In the genomic region with DNA sequence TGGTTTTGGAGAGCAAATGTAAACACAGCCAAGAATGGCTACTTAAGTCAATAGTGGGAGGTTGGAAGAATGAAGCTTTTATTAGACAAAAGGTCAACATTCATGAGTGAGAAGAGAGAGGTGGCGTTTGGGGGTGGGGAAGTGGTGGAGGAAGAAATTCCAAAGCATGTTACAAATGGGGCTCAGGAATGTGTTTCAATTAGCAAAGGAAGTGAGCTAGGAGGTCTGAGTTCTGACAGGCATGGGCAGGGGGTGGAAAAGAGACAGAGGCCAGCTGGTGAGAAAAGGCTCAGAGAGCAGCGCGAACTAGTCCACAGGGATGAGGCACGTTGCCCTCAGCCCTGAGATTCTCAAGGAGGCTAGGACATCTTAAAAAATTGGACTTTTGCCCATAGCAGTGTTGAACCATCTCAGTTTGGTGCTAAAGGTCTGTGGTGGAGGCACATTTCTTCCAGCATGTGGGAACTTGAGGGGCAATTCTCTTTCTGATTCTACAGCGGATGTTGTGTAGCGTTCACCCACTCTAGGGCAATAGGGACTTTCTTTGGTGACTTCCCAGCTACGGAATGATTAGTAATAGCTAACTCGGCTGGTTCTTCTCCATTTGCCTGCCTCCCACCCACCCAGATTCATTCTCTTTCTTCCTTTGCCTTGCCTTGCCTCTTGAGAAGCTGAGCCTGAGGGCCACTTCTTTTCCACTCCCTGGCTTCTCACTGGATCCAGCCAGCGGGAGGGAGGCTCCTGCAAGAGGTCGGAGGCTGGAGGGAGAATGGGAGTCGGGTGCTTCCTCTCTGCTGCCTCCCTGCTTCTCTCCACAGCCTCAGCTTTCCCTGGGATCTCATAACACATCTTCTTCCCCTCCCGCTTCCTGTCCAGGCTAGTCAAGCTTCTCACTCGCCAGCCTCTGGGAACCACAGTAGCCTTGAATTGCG, we compare ENCODE assay signal across 1 cellular context.
A peak's percentile ranks its signal among the peaks of the same experiment; 100 is the strongest.
TF ChIP-seq lines count a peak whose summit lies in the region.

No MANE protein-coding gene starts in this region.

TF ChIP-seq in HepG2, 621 proteins besides CTCF, POLR2A, EP300 and RAD21 (continued from another document and continues in another):
- TF ChIP-seq, protein P1, sequence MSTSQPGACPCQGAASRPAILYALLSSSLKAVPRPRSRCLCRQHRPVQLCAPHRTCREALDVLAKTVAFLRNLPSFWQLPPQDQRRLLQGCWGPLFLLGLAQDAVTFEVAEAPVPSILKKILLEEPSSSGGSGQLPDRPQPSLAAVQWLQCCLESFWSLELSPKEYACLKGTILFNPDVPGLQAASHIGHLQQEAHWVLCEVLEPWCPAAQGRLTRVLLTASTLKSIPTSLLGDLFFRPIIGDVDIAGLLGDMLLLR (CRISPR knock-in tag; IDR thresholded peaks at IDR 0.05): 0 out of 2 replicates have a peak, but pooled peaks have one; percentile 54
- TF ChIP-seq ZNF30 (CRISPR knock-in tag; IDR thresholded peaks at IDR 0.05): no peak
- TF ChIP-seq, protein P2, sequence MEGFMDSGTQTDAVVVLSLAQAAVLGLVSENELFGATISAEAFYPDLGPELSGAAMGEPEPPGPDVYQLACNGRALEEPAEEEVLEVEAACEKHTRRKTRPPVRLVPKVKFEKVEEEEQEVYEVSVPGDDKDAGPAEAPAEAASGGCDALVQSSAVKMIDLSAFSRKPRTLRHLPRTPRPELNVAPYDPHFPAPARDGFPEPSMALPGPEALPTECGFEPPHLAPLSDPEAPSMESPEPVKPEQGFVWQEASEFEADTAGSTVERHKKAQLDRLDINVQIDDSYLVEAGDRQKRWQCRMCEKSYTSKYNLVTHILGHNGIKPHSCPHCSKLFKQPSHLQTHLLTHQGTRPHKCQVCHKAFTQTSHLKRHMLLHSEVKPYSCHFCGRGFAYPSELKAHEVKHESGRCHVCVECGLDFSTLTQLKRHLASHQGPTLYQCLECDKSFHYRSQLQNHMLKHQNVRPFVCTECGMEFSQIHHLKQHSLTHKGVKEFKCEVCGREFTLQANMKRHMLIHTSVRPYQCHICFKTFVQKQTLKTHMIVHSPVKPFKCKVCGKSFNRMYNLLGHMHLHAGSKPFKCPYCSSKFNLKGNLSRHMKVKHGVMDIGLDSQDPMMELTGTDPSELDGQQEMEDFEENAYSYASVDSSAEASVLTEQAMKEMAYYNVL (CRISPR knock-in tag; IDR thresholded peaks at IDR 0.05; ENCODE audit: borderline replicate concordance): no peak
- no peak for TF ChIP-seq ZNF550 (CRISPR knock-in tag; IDR thresholded peaks at IDR 0.05; ENCODE audit: borderline replicate concordance)
- peak; percentile 26 for TF ChIP-seq SALL1 (CRISPR knock-in tag; IDR thresholded peaks at IDR 0.05)
- TF ChIP-seq ZFP36L2 (CRISPR knock-in tag; IDR thresholded peaks at IDR 0.05): no peak
- TF ChIP-seq FLYWCH1 (CRISPR knock-in tag; IDR thresholded peaks at IDR 0.05): no peak
- peak; percentile 55 for TF ChIP-seq ERF (CRISPR knock-in tag; IDR thresholded peaks at IDR 0.05)
- no peak for TF ChIP-seq ATF1 (CRISPR knock-in tag; IDR thresholded peaks at IDR 0.05)
- TF ChIP-seq ZNF839 (CRISPR knock-in tag; IDR thresholded peaks at IDR 0.05; ENCODE audit: borderline replicate concordance): no peak
- no peak for TF ChIP-seq ZNF337 (CRISPR knock-in tag; IDR thresholded peaks at IDR 0.05; ENCODE audit: borderline replicate concordance, low read depth)
- TF ChIP-seq, protein P3, sequence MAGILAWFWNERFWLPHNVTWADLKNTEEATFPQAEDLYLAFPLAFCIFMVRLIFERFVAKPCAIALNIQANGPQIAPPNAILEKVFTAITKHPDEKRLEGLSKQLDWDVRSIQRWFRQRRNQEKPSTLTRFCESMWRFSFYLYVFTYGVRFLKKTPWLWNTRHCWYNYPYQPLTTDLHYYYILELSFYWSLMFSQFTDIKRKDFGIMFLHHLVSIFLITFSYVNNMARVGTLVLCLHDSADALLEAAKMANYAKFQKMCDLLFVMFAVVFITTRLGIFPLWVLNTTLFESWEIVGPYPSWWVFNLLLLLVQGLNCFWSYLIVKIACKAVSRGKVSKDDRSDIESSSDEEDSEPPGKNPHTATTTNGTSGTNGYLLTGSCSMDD (CRISPR knock-in tag; IDR thresholded peaks at IDR 0.05): no peak
- TF ChIP-seq, protein P4, sequence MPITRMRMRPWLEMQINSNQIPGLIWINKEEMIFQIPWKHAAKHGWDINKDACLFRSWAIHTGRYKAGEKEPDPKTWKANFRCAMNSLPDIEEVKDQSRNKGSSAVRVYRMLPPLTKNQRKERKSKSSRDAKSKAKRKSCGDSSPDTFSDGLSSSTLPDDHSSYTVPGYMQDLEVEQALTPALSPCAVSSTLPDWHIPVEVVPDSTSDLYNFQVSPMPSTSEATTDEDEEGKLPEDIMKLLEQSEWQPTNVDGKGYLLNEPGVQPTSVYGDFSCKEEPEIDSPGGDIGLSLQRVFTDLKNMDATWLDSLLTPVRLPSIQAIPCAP (CRISPR knock-in tag; IDR thresholded peaks at IDR 0.05; ENCODE audit: low read depth): no peak
- TF ChIP-seq, protein P5, sequence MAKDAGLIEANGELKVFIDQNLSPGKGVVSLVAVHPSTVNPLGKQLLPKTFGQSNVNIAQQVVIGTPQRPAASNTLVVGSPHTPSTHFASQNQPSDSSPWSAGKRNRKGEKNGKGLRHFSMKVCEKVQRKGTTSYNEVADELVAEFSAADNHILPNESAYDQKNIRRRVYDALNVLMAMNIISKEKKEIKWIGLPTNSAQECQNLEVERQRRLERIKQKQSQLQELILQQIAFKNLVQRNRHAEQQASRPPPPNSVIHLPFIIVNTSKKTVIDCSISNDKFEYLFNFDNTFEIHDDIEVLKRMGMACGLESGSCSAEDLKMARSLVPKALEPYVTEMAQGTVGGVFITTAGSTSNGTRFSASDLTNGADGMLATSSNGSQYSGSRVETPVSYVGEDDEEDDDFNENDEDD (CRISPR knock-in tag; IDR thresholded peaks at IDR 0.05; ENCODE audit: borderline replicate concordance): no peak
- no peak for TF ChIP-seq MIER3 (CRISPR knock-in tag; IDR thresholded peaks at IDR 0.05; ENCODE audit: borderline replicate concordance)
- TF ChIP-seq ZNF331 (CRISPR knock-in tag; IDR thresholded peaks at IDR 0.05): peak; percentile 65; the same call in 1 of the 2 replicates
- TF ChIP-seq TOE1 (CRISPR knock-in tag; IDR thresholded peaks at IDR 0.05): no peak
- TF ChIP-seq, protein P6, sequence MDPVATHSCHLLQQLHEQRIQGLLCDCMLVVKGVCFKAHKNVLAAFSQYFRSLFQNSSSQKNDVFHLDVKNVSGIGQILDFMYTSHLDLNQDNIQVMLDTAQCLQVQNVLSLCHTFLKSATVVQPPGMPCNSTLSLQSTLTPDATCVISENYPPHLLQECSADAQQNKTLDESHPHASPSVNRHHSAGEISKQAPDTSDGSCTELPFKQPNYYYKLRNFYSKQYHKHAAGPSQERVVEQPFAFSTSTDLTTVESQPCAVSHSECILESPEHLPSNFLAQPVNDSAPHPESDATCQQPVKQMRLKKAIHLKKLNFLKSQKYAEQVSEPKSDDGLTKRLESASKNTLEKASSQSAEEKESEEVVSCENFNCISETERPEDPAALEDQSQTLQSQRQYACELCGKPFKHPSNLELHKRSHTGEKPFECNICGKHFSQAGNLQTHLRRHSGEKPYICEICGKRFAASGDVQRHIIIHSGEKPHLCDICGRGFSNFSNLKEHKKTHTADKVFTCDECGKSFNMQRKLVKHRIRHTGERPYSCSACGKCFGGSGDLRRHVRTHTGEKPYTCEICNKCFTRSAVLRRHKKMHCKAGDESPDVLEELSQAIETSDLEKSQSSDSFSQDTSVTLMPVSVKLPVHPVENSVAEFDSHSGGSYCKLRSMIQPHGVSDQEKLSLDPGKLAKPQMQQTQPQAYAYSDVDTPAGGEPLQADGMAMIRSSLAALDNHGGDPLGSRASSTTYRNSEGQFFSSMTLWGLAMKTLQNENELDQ (CRISPR knock-in tag; IDR thresholded peaks at IDR 0.05; ENCODE audit: borderline replicate concordance): no peak
- TF ChIP-seq, protein P7, sequence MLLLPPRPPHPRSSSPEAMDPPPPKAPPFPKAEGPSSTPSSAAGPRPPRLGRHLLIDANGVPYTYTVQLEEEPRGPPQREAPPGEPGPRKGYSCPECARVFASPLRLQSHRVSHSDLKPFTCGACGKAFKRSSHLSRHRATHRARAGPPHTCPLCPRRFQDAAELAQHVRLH (CRISPR knock-in tag; IDR thresholded peaks at IDR 0.05; ENCODE audit: borderline replicate concordance, low read depth): no peak
- no peak for TF ChIP-seq PHF5A (CRISPR knock-in tag; IDR thresholded peaks at IDR 0.05; ENCODE audit: low read depth, unreplicated experiment)
- peak; percentile 88 for TF ChIP-seq TEAD3 (CRISPR knock-in tag; optimal IDR thresholded peaks at IDR 0.05; ENCODE audit: borderline replicate concordance)
- no peak for TF ChIP-seq ZNF382 (CRISPR knock-in tag; IDR thresholded peaks at IDR 0.05; ENCODE audit: borderline replicate concordance)
- TF ChIP-seq NAIF1 (CRISPR knock-in tag; IDR thresholded peaks at IDR 0.05; ENCODE audit: borderline replicate concordance): no peak
- TF ChIP-seq, protein P8, sequence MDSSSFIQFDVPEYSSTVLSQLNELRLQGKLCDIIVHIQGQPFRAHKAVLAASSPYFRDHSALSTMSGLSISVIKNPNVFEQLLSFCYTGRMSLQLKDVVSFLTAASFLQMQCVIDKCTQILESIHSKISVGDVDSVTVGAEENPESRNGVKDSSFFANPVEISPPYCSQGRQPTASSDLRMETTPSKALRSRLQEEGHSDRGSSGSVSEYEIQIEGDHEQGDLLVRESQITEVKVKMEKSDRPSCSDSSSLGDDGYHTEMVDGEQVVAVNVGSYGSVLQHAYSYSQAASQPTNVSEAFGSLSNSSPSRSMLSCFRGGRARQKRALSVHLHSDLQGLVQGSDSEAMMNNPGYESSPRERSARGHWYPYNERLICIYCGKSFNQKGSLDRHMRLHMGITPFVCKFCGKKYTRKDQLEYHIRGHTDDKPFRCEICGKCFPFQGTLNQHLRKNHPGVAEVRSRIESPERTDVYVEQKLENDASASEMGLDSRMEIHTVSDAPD (CRISPR knock-in tag; IDR thresholded peaks at IDR 0.05): peak; percentile 84
- no peak for TF ChIP-seq RFX1 (IDR thresholded peaks at IDR 0.05)
- TF ChIP-seq, protein P9, sequence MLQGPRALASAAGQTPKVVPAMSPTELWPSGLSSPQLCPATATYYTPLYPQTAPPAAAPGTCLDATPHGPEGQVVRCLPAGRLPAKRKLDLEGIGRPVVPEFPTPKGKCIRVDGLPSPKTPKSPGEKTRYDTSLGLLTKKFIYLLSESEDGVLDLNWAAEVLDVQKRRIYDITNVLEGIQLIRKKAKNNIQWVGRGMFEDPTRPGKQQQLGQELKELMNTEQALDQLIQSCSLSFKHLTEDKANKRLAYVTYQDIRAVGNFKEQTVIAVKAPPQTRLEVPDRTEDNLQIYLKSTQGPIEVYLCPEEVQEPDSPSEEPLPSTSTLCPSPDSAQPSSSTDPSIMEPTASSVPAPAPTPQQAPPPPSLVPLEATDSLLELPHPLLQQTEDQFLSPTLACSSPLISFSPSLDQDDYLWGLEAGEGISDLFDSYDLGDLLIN (CRISPR knock-in tag; IDR thresholded peaks at IDR 0.05; ENCODE audit: borderline replicate concordance): no peak
- no peak for TF ChIP-seq ZNF816 (CRISPR knock-in tag; IDR thresholded peaks at IDR 0.05; ENCODE audit: borderline replicate concordance)
- TF ChIP-seq ZNF20 (CRISPR knock-in tag; IDR thresholded peaks at IDR 0.05): no peak
- TF ChIP-seq ZBTB20 (CRISPR knock-in tag; IDR thresholded peaks at IDR 0.05; ENCODE audit: borderline replicate concordance, low read depth): no peak
- no peak for TF ChIP-seq ZBTB3 (CRISPR knock-in tag; IDR thresholded peaks at IDR 0.05; ENCODE audit: borderline replicate concordance, low read depth)
- TF ChIP-seq GTF2F1 (IDR thresholded peaks at IDR 0.05; ENCODE audit: low read length): no peak
- no peak; the same call in 1 of the 2 replicates for TF ChIP-seq TCF7 (IDR thresholded peaks at IDR 0.05; ENCODE audit: low read depth)
- TF ChIP-seq, protein P10, sequence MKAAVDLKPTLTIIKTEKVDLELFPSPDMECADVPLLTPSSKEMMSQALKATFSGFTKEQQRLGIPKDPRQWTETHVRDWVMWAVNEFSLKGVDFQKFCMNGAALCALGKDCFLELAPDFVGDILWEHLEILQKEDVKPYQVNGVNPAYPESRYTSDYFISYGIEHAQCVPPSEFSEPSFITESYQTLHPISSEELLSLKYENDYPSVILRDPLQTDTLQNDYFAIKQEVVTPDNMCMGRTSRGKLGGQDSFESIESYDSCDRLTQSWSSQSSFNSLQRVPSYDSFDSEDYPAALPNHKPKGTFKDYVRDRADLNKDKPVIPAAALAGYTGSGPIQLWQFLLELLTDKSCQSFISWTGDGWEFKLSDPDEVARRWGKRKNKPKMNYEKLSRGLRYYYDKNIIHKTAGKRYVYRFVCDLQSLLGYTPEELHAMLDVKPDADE (CRISPR knock-in tag; IDR thresholded peaks at IDR 0.05): no peak
- TF ChIP-seq JARID2 (CRISPR knock-in tag; IDR thresholded peaks at IDR 0.05; ENCODE audit: insufficient replicate concordance): no peak
- TF ChIP-seq ZNF773 (CRISPR knock-in tag; IDR thresholded peaks at IDR 0.05; ENCODE audit: borderline replicate concordance): no peak
- no peak for TF ChIP-seq FOSL1 (CRISPR knock-in tag; IDR thresholded peaks at IDR 0.05; ENCODE audit: borderline replicate concordance)
- no peak for TF ChIP-seq SP2 (CRISPR knock-in tag; IDR thresholded peaks at IDR 0.05)
- TF ChIP-seq SATB2 (CRISPR knock-in tag; IDR thresholded peaks at IDR 0.05): no peak
- 0 out of 2 replicates have a peak, but pooled peaks have one; percentile 16 for TF ChIP-seq CBFB (CRISPR knock-in tag; IDR thresholded peaks at IDR 0.05)
- TF ChIP-seq PAF1 (CRISPR knock-in tag; IDR thresholded peaks at IDR 0.05): no peak
- no peak for TF ChIP-seq ZNF530 (CRISPR knock-in tag; IDR thresholded peaks at IDR 0.05; ENCODE audit: low read depth)
- no peak for TF ChIP-seq ZNF124 (CRISPR knock-in tag; IDR thresholded peaks at IDR 0.05)
- TF ChIP-seq, protein P11, sequence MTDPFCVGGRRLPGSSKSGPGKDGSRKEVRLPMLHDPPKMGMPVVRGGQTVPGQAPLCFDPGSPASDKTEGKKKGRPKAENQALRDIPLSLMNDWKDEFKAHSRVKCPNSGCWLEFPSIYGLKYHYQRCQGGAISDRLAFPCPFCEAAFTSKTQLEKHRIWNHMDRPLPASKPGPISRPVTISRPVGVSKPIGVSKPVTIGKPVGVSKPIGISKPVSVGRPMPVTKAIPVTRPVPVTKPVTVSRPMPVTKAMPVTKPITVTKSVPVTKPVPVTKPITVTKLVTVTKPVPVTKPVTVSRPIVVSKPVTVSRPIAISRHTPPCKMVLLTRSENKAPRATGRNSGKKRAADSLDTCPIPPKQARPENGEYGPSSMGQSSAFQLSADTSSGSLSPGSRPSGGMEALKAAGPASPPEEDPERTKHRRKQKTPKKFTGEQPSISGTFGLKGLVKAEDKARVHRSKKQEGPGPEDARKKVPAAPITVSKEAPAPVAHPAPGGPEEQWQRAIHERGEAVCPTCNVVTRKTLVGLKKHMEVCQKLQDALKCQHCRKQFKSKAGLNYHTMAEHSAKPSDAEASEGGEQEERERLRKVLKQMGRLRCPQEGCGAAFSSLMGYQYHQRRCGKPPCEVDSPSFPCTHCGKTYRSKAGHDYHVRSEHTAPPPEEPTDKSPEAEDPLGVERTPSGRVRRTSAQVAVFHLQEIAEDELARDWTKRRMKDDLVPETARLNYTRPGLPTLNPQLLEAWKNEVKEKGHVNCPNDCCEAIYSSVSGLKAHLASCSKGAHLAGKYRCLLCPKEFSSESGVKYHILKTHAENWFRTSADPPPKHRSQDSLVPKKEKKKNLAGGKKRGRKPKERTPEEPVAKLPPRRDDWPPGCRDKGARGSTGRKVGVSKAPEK (CRISPR knock-in tag; IDR thresholded peaks at IDR 0.05; ENCODE audit: borderline replicate concordance): no peak
- TF ChIP-seq ZFP62 (CRISPR knock-in tag; IDR thresholded peaks at IDR 0.05): no peak
